In the genomic region with DNA sequence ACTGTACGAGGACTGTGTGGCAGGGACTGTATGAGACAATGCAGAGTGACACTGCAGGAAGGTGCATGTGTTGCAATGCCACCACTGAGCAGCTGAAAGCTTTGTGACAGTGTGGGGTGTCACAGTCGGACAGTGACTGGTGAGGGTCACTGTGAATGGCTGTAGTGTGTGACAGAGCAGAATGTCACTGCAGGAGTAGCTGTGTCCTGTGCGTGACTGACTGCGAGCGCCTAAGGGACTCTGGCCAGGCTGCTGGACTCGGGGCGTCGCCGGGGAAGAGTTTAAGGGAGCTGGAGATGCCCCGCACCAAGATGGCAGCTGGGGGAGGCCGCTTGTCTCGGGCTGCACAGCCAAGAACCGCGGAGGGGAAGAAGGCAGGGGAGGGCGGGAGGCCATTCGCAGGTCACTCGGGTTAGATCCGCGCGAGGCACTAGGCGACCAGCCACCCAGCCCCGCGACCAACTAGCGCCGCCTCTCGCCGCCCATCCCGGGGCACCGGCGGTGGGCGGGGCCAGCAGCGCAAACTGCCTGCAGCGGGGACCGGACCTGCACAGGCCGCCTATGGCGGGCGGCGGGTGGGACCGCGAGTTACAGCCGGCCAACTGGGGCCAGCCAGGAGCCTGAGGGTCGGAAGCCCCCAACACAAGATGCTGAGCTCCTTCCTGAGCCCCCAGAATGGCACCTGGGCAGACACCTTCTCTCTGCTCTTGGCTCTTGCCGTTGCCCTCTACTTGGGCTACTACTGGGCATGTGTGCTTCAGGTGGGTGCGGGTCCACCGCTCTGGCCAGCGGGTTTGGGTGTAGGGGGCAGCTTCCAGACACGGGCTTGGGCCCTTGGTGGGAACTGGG, we compare ENCODE assay signal across 8 cellular contexts. TPM values are rescaled to one million over a fixed set of nuclear protein-coding genes. Genes with fewer than 3 reads are reported as not detected.
A peak's percentile ranks its signal among the peaks of the same experiment; 100 is the strongest.
DNase-seq lines count a peak whose midpoint lies in the region; ATAC-seq and TF ChIP-seq lines count a peak whose summit lies in the region.

A gene (plus strand): TSS at position 514 of the 849 bp plus-strand sequence. CDS start 134 bp downstream, at position 648.

- peak within 1 kb of the TSS; percentile 60 for H3K4me3 ChIP-seq in OCI-LY1 (ENCODE audit: low read depth, low read length, poor library complexity, severe bottlenecking)

- H3K36me3 Mint-ChIP-seq in natural killer cell treated with Interleukin-12 subunit alpha and Interleukin-12 subunit beta and Interleukin-15 and Interleukin-18, amount 100 ng/mL, for 72 hours = no peaks in the 10 kb centered on the region

- no peaks in the 10 kb centered on the region for H3K9me3 Mint-ChIP-seq in natural killer cell treated with Interleukin-12 subunit alpha and Interleukin-12 subunit beta and Interleukin-15 and Interleukin-18, amount 100 ng/mL, for 72 hours
- no peaks in the 10 kb centered on the region for H3K9me3 Mint-ChIP-seq in stimulated activated naive CD8-positive, alpha-beta T cell treated with anti-CD3 and anti-CD28 coated beads, Interleukin-15, amount 100 ng/mL, for 72 hours

- no peak for TF ChIP-seq CTCF in OCI-LY1 (IDR thresholded peaks at IDR 0.05; ENCODE audit: low read length)

- H3K27ac ChIP-seq in OCI-LY1 (ENCODE audit: low read depth, low read length, poor library complexity, severe bottlenecking) = no peak within 1 kb of the TSS

- ATAC-seq in natural killer cell treated with Interleukin-12 subunit alpha and Interleukin-12 subunit beta and Interleukin-15 and Interleukin-18, amount 100 ng/mL, for 72 hours = peak; percentile 89 to 92
- peak; percentile 81 for ATAC-seq in stimulated activated naive CD8-positive, alpha-beta T cell treated with anti-CD3 and anti-CD28 coated beads, Interleukin-15, amount 100 ng/mL, for 72 hours
- no peak for ATAC-seq in HG02981 (IDR thresholded peaks at IDR 0.05; ENCODE audit: unreplicated experiment)

- no peaks in the 10 kb centered on the region for H3K79me2 ChIP-seq in OCI-LY1 (ENCODE audit: insufficient read depth, low read length)

- no peaks in the 10 kb centered on the region for H4K20me1 ChIP-seq in OCI-LY1 (ENCODE audit: insufficient read depth, low read length)

- no peaks in the 10 kb centered on the region for H3K36me3 ChIP-seq in OCI-LY1 (ENCODE audit: insufficient read depth, low read length)

- H3F3A ChIP-seq in OCI-LY1 (ENCODE audit: insufficient read depth, low read length) = no peaks in the 10 kb centered on the region

- H3K27me3 ChIP-seq in OCI-LY1 (ENCODE audit: insufficient read depth, low read length) = no peaks in the 10 kb centered on the region

- peak within 1 kb of the TSS; percentile 35; the same call in 1 of the 2 replicates for H3K9ac ChIP-seq in OCI-LY1 (ENCODE audit: low read length)

- no peaks in the 10 kb centered on the region for H3K9me3 ChIP-seq in OCI-LY1 (ENCODE audit: low read length)

- peak within 1 kb of the TSS; percentile 77 to 86 for H3K27ac Mint-ChIP-seq in natural killer cell treated with Interleukin-12 subunit alpha and Interleukin-12 subunit beta and Interleukin-15 and Interleukin-18, amount 100 ng/mL, for 72 hours
- peak within 1 kb of the TSS; percentile 83 to 94 for H3K27ac Mint-ChIP-seq in stimulated activated naive CD8-positive, alpha-beta T cell treated with anti-CD3 and anti-CD28 coated beads, Interleukin-15, amount 100 ng/mL, for 72 hours

- DNase-seq in NCI-H82 (lab: John Stamatoyannopoulos, UW) (peak; percentile 51), NCI-H82 treated with DMSO at 0.1 percent for 48 hours (lab: John Stamatoyannopoulos, UW; ENCODE audit: unreplicated experiment) (no peak), activated T-helper 1 cell treated with Interleukin-2 at 50 U/mL for 16 hours (ENCODE audit: low read depth) (peak; percentile 55), fibroblast of peridontal ligament (ENCODE audit: extremely low read depth) (peak; percentile 7)
- peak; percentile 84 for DNase-seq in natural killer cell treated with Interleukin-12 subunit alpha and Interleukin-12 subunit beta and Interleukin-15 and Interleukin-18, amount 100 ng/mL, for 72 hours (ENCODE audit: low spot score)
- DNase-seq in stimulated activated naive CD8-positive, alpha-beta T cell treated with anti-CD3 and anti-CD28 coated beads, Interleukin-15, amount 100 ng/mL, for 72 hours = peak; percentile 52 to 56

- peak within 1 kb of the TSS; percentile 86 for H3K4me3 Mint-ChIP-seq in natural killer cell treated with Interleukin-12 subunit alpha and Interleukin-12 subunit beta and Interleukin-15 and Interleukin-18, amount 100 ng/mL, for 72 hours
- H3K4me3 Mint-ChIP-seq in stimulated activated naive CD8-positive, alpha-beta T cell treated with anti-CD3 and anti-CD28 coated beads, Interleukin-15, amount 100 ng/mL, for 72 hours = peak within 1 kb of the TSS; percentile 85 to 89

- peaks cover 17% of the 10 kb centered on the region for H3K4me1 ChIP-seq in OCI-LY1 (ENCODE audit: insufficient read depth, low read length, severe bottlenecking)

- H3K9me2 ChIP-seq in OCI-LY1 (ENCODE audit: low read depth, low read length) = no peaks in the 10 kb centered on the region

- H2AFZ ChIP-seq in OCI-LY1 (ENCODE audit: low read length) = peak within 1 kb of the TSS; percentile 67; the same call in 1 of the 2 replicates

- H3K27me3 Mint-ChIP-seq in natural killer cell treated with Interleukin-12 subunit alpha and Interleukin-12 subunit beta and Interleukin-15 and Interleukin-18, amount 100 ng/mL, for 72 hours = peaks cover 12 to 14% of the 10 kb centered on the region in 2 donors
- H3K27me3 Mint-ChIP-seq in stimulated activated naive CD8-positive, alpha-beta T cell treated with anti-CD3 and anti-CD28 coated beads, Interleukin-15, amount 100 ng/mL, for 72 hours = peaks cover 43% of the 10 kb centered on the region

- H3K4me2 ChIP-seq in OCI-LY1 (ENCODE audit: low read length) = peak within 1 kb of the TSS; percentile 67

- H3K4me1 Mint-ChIP-seq in natural killer cell treated with Interleukin-12 subunit alpha and Interleukin-12 subunit beta and Interleukin-15 and Interleukin-18, amount 100 ng/mL, for 72 hours (ENCODE audit: low read depth in 2 of 2) = peaks cover 11 to 22% of the 10 kb centered on the region in 2 donors
- peaks cover 21% of the 10 kb centered on the region for H3K4me1 Mint-ChIP-seq in stimulated activated naive CD8-positive, alpha-beta T cell treated with anti-CD3 and anti-CD28 coated beads, Interleukin-15, amount 100 ng/mL, for 72 hours

RNA-seq across cellular contexts. Expression of the gene that starts here (rescaled TPM):
- under 1 TPM in 1 of 2 donors, not detected in 1; 0.25 TPM for total RNA-seq in natural killer cell treated with Interleukin-12 subunit alpha and Interleukin-12 subunit beta and Interleukin-15 and Interleukin-18, amount 100 ng/mL, for 72 hours

Comparison
In these comparisons a context has a peak if more than half of its experiments do, and no peak if none do; other contexts are left out.
1. Peak in DNase-seq and ATAC-seq in natural killer cell treated with Interleukin-12 subunit alpha and Interleukin-12 subunit beta and Interleukin-15 and Interleukin-18, amount 100 ng/mL, for 72 hours; RNA of the gene not detected or under 1 TPM.